14 cellular contexts compared by ENCODE assay signal in genomic region chr5:139863361-139863760, GRCh38.
DNase-seq lines count a peak whose midpoint lies in the region; FAIRE-seq and TF ChIP-seq lines count a peak whose summit lies in the region.
"Had no signal": no experiment of that assay in that cellular context is flagged by ENCODE, and none has a peak within 500 bp of the region (broad histone marks: within the 10 kb centered on the region; RNA-seq: fewer than 3 reads in every experiment).

No MANE protein-coding gene starts in this region.

- H3K9me1 ChIP-seq in keratinocyte (ENCODE audit: control insufficient read depth, extremely low read depth, insufficient read depth, low read length) = no peaks in the 10 kb centered on the region

- DNase-seq in C1 segment of cervical spinal cord (lab: John Stamatoyannopoulos, UW) (peak in 12 of 14 donors; percentile 35 to 94 (median 70)), keratinocyte (ENCODE audit: low read depth, low spot score) (no peak), COR-L47 (lab: John Stamatoyannopoulos, UW) (no peak), HFFc6 (no peak), OCI-M1 (lab: John Stamatoyannopoulos, UW) (no peak)
- DNase-seq in activated CD8-positive, alpha-beta memory T cell treated with anti-CD3 and anti-CD28 coated beads for 24 hours = no peak
- DNase-seq: DMS153 had no signal

- H3K4me1 ChIP-seq in keratinocyte (ENCODE audit: control insufficient read depth, extremely low read depth, insufficient read depth, low read length) (peaks cover 17% of the 10 kb centered on the region), rectal smooth muscle tissue (ENCODE audit: control insufficient read depth, insufficient read depth, low read length) (peaks cover 7% of the 10 kb centered on the region)

- H3K27ac ChIP-seq in cingulate gyrus (ENCODE audit: low read depth, low read length) (peak overlapping the region; percentile 57), keratinocyte (ENCODE audit: control insufficient read depth, insufficient read depth, low read length) (no peak overlapping the region), rectal smooth muscle tissue (ENCODE audit: low read depth, low read length) (peak overlapping the region; percentile 37)

- FAIRE-seq in keratinocyte (lab: Jason Lieb, UNC) = no peak
- FAIRE-seq: astrocyte, small intestine had no signal

- peak overlapping the region; percentile 54 for H2AFZ ChIP-seq in keratinocyte (ENCODE audit: control insufficient read depth, low read length)

- H3K27ac Mint-ChIP-seq in HFFc6 = no peak overlapping the region
- H3K27ac Mint-ChIP-seq: type B pancreatic cell, WTC11 had no signal

- H3K9me3 Mint-ChIP-seq in HFFc6 = no peaks in the 10 kb centered on the region
- H3K9me3 Mint-ChIP-seq: naive B cell, type B pancreatic cell, WTC11 had no signal

- H3K4me3 Mint-ChIP-seq in HFFc6 = no peak overlapping the region
- H3K4me3 Mint-ChIP-seq: type B pancreatic cell, WTC11 had no signal

- peak overlapping the region; percentile 42 for H3K4me2 ChIP-seq in keratinocyte (ENCODE audit: control insufficient read depth, extremely low read depth, insufficient read depth, low read depth, low read length)

- H3K4me3 ChIP-seq in keratinocyte (ENCODE audit: control insufficient read depth in 2 of 3, extremely low read depth in 1 of 3, insufficient read depth in 2 of 3, low read depth in 1 of 3, low read length in 3 of 3) = no peak overlapping the region
- H3K4me3 ChIP-seq in rectal smooth muscle tissue (ENCODE audit: low read length) = no peak overlapping the region

- TF ChIP-seq CTCF in keratinocyte (optimal IDR thresholded peaks at IDR 0.05 in 1 of 3, IDR thresholded peaks at IDR 0.05 in 1 of 3, conservative IDR thresholded peaks at IDR 0.05 in 1 of 3; ENCODE audit: extremely low read depth in 1 of 3, insufficient read depth in 2 of 3, low read length in 3 of 3) = no peak
- TF ChIP-seq CTCF in HFFc6 (IDR thresholded peaks at IDR 0.05) = no peak

- H3K36me3 Mint-ChIP-seq in HFFc6 (ENCODE audit: low read depth) = no peaks in the 10 kb centered on the region
- H3K36me3 Mint-ChIP-seq: naive B cell, type B pancreatic cell, WTC11 had no signal

- H4K20me1 ChIP-seq in keratinocyte (ENCODE audit: control insufficient read depth, extremely low read depth, insufficient read depth, low read length) = no peaks in the 10 kb centered on the region

- no peaks in the 10 kb centered on the region for H3K4me1 Mint-ChIP-seq in HFFc6 (ENCODE audit: low read depth)

- peaks cover 25% of the 10 kb centered on the region for H3K27me3 Mint-ChIP-seq in HFFc6 (ENCODE audit: insufficient read depth)

- H3K27me3 ChIP-seq in keratinocyte (ENCODE audit: control insufficient read depth, extremely low read depth, insufficient read depth, low read length) (no peaks in the 10 kb centered on the region), rectal smooth muscle tissue (ENCODE audit: control insufficient read depth, insufficient read depth, low read length) (no peaks in the 10 kb centered on the region)

- H3K9me3 ChIP-seq in keratinocyte (ENCODE audit: control insufficient read depth, low read depth, low read length) = no peaks in the 10 kb centered on the region

- H3K79me2 ChIP-seq in keratinocyte (ENCODE audit: control insufficient read depth, insufficient read depth, low read length) = no peaks in the 10 kb centered on the region

- dilution Hi-C loops in keratinocyte (cut with MboI; ENCODE audit: extremely low pct_ligation_motif_present, low sequenced_read_pairs) = no loop called here

- H3K9ac ChIP-seq in keratinocyte (ENCODE audit: control insufficient read depth, extremely low read depth, insufficient read depth, low read length) (no peak overlapping the region), rectal smooth muscle tissue (ENCODE audit: low read length) (no peak overlapping the region)

- no peaks in the 10 kb centered on the region for H3K36me3 ChIP-seq in keratinocyte (ENCODE audit: control insufficient read depth in 2 of 2, extremely low read depth in 1 of 2, insufficient read depth in 2 of 2, low read length in 2 of 2)
- no peaks in the 10 kb centered on the region for H3K36me3 ChIP-seq in rectal smooth muscle tissue (ENCODE audit: control insufficient read depth, insufficient read depth, low read length)

Comparison
In these comparisons a context has a peak if more than half of its experiments do, and no peak if none do; other contexts are left out.
1. DNase-seq: peak in C1 segment of cervical spinal cord (12 of 14); none in keratinocyte (single experiment), activated CD8-positive, alpha-beta memory T cell treated with anti-CD3 and anti-CD28 coated beads for 24 hours (single experiment), COR-L47 (single experiment), HFFc6 (single experiment) and OCI-M1 (single experiment).